ENCODE assay signal across 25 cellular contexts in the genomic region with DNA sequence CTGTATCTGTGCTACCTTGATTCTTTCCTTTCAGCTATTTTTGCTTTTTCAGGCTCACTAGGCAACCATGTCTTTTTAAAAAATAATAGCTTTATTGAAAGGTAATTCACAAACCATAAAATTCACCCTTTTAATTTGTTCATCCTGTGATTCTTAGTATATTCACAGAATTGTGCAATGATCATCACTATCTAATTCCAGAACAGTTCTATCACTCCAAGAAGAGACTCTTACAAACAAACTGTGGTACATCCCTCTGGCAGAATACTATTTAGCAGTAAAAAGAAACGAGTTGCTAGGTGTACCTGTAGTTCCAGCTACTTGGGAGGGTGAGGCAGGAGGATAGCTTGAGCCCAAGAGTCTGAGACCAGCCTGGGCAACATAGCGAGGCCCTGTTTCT. TPM values are rescaled to one million over a fixed set of nuclear protein-coding genes. Genes with fewer than 3 reads are reported as not detected.
A peak's percentile ranks its signal among the peaks of the same experiment; 100 is the strongest.
DNase-seq lines count a peak whose midpoint lies in the region; ATAC-seq, FAIRE-seq and TF ChIP-seq lines count a peak whose summit lies in the region.
"Had no signal": no experiment of that assay in that cellular context is flagged by ENCODE, and none has a peak within 500 bp of the region (broad histone marks: within the 10 kb centered on the region; RNA-seq: fewer than 3 reads in every experiment).

No MANE protein-coding gene starts in this region.

- 0 out of 2 replicates have a peak, but pooled peaks cover 6% of the 10 kb centered on the region for H3F3A ChIP-seq in GM23248 (ENCODE audit: insufficient read depth)

- H3K9me1 ChIP-seq in endothelial cell of umbilical vein (replicated peaks; ENCODE audit: control insufficient read depth, extremely low read depth, insufficient read depth, low read length) = peaks cover 3% of the 10 kb centered on the region

- POLR2A ChIA-PET in endothelial cell of umbilical vein (lab: Charles Lee) = no interaction called here

- H3K4me3 ChIP-seq in CD4-positive, CD25-positive, alpha-beta regulatory T cell (ENCODE audit: low read depth, low read length) = no peak overlapping the region
- H3K4me3 ChIP-seq in GM23248 = no peak overlapping the region
- no peak overlapping the region for H3K4me3 ChIP-seq in adipocyte (ENCODE audit: low read length)
- no peak overlapping the region for H3K4me3 ChIP-seq in endothelial cell of umbilical vein (replicated peaks in 1 of 3; ENCODE audit: insufficient read depth in 1 of 3, low read depth in 1 of 3, low read length in 3 of 3)
- no peak overlapping the region for H3K4me3 ChIP-seq in aorta (ENCODE audit: low read length in 2 of 2)
- H3K4me3 ChIP-seq in left lung = no peak overlapping the region
- H3K4me3 ChIP-seq: SK-N-MC had no signal

- in situ Hi-C loops in GM23248 (cut with MboI) = no loop called here

- peaks cover 4% of the 10 kb centered on the region; the same call in 1 of the 2 replicates for H4K20me1 ChIP-seq in GM23248 (ENCODE audit: insufficient read depth)
- H4K20me1 ChIP-seq in endothelial cell of umbilical vein (replicated peaks; ENCODE audit: control insufficient read depth, extremely low read depth, insufficient read depth, low read length) = peaks cover 2% of the 10 kb centered on the region

- H3K36me3 ChIP-seq in CD4-positive, CD25-positive, alpha-beta regulatory T cell (ENCODE audit: control insufficient read depth, insufficient read depth, low read length) = peaks cover 3% of the 10 kb centered on the region
- H3K36me3 ChIP-seq in GM23248 (ENCODE audit: low read depth) (no peaks in the 10 kb centered on the region), adipocyte (ENCODE audit: control insufficient read depth, insufficient read depth, low read length, severe bottlenecking) (no peaks in the 10 kb centered on the region), endothelial cell of umbilical vein (ENCODE audit: control insufficient read depth in 2 of 2, extremely low read depth in 1 of 2, insufficient read depth in 2 of 2, low read length in 2 of 2) (no peaks in the 10 kb centered on the region), aorta (ENCODE audit: control insufficient read depth in 1 of 2, insufficient read depth in 2 of 2, low read length in 1 of 2) (no peaks in the 10 kb centered on the region), left lung (no peaks in the 10 kb centered on the region)

- CTCF ChIA-PET in endothelial cell of umbilical vein (lab: Charles Lee) = interaction anchor here (1.2 to 1.4 kb wide), 2 partner anchors 14 to 27 kb away, joined by 3 to 4 read pairs; no protein-coding TSS in a partner anchor

- H3K4me1 ChIP-seq in CD4-positive, CD25-positive, alpha-beta regulatory T cell (ENCODE audit: control insufficient read depth, insufficient read depth, low read length, poor library complexity, severe bottlenecking) = peaks cover 65% of the 10 kb centered on the region
- H3K4me1 ChIP-seq in GM23248 (ENCODE audit: insufficient read depth) (peaks cover 12% of the 10 kb centered on the region), adipocyte (ENCODE audit: control insufficient read depth, insufficient read depth, low read length) (peaks cover 11% of the 10 kb centered on the region), endothelial cell of umbilical vein (ENCODE audit: control insufficient read depth, extremely low read depth, insufficient read depth, low read length) (no peaks in the 10 kb centered on the region), aorta (ENCODE audit: control insufficient read depth in 1 of 2, insufficient read depth in 2 of 2, low read length in 2 of 2) (no peaks in the 10 kb centered on the region), left lung (peaks cover 0 to 15% of the 10 kb centered on the region in 2 donors)
- H3K4me1 ChIP-seq: Caco-2 had no signal

- WGBS in GM23248 (ENCODE audit: low coverage in 1 of 2, low lambda C conversion rate in 2 of 2, missing lambda C conversion rate in 2 of 2), 2 experiments = 85 to 90% methylated on average over 2 of the region's 2 CpGs
- WGBS in aorta, 2 donors = 88 to 93% methylated on average over 2 of the region's 2 CpGs

- peaks cover 65 to 100% (median 92%) of the 10 kb centered on the region in 4 donors for H3K4me1 Mint-ChIP-seq in CD4-positive, CD25-positive, alpha-beta regulatory T cell

- no peak for TF ChIP-seq POLR2A in endothelial cell of umbilical vein (IDR thresholded peaks at IDR 0.05; ENCODE audit: low read depth, low read length)

- H3K9me3 ChIP-seq in CD4-positive, CD25-positive, alpha-beta regulatory T cell (ENCODE audit: control insufficient read depth in 2 of 2, low read length in 2 of 2) = no peaks in the 10 kb centered on the region
- no peaks in the 10 kb centered on the region for H3K9me3 ChIP-seq in GM23248 (ENCODE audit: low read depth)
- no peaks in the 10 kb centered on the region for H3K9me3 ChIP-seq in adipocyte (ENCODE audit: control insufficient read depth, low read length)
- H3K9me3 ChIP-seq in endothelial cell of umbilical vein (replicated peaks; ENCODE audit: control insufficient read depth, insufficient read depth, low read length) = no peaks in the 10 kb centered on the region
- H3K9me3 ChIP-seq in aorta (ENCODE audit: control insufficient read depth, low read length) = peaks cover 1% of the 10 kb centered on the region
- no peaks in the 10 kb centered on the region for H3K9me3 ChIP-seq in left lung
- H3K9me3 ChIP-seq: Caco-2 had no signal

- H3K27me3 ChIP-seq in CD4-positive, CD25-positive, alpha-beta regulatory T cell (ENCODE audit: control insufficient read depth, insufficient read depth, low read length) = no peaks in the 10 kb centered on the region
- H3K27me3 ChIP-seq in GM23248 (replicated peaks; ENCODE audit: insufficient read depth) = no peaks in the 10 kb centered on the region
- no peaks in the 10 kb centered on the region for H3K27me3 ChIP-seq in adipocyte (replicated peaks; ENCODE audit: control insufficient read depth, insufficient read depth, low read length)
- H3K27me3 ChIP-seq in endothelial cell of umbilical vein (ENCODE audit: control insufficient read depth in 2 of 2, insufficient read depth in 2 of 2, low read length in 2 of 2) = no peaks in the 10 kb centered on the region
- H3K27me3 ChIP-seq in aorta (ENCODE audit: control insufficient read depth in 1 of 2, insufficient read depth in 2 of 2, low read length in 1 of 2) = no peaks in the 10 kb centered on the region
- no peaks in the 10 kb centered on the region for H3K27me3 ChIP-seq in left lung

- H3K4me3 Mint-ChIP-seq in CD4-positive, CD25-positive, alpha-beta regulatory T cell = peak overlapping the region in 2 of 4 donors; percentile 6 to 32

- ATAC-seq in CD4-positive, CD25-positive, alpha-beta regulatory T cell (ENCODE audit: low read depth in 2 of 2) = no peak
- no peak for ATAC-seq in aorta (ENCODE audit: low FRiP score)
- ATAC-seq in left lung = no peak

- H3K79me2 ChIP-seq in GM23248 (ENCODE audit: insufficient read depth) = peaks cover 62% of the 10 kb centered on the region
- H3K79me2 ChIP-seq in endothelial cell of umbilical vein (ENCODE audit: control insufficient read depth, insufficient read depth, low read length) = peaks cover 1% of the 10 kb centered on the region

- no TSS peak for BruUV-seq in endothelial cell of umbilical vein (replicated peaks; lab: Mats Ljungman, UMichigan)

- dilution Hi-C loops in endothelial cell of umbilical vein (cut with MboI; ENCODE audit: extremely low pct_ligation_motif_present, low sequenced_read_pairs) = no loop called here

- TF ChIP-seq CTCF in endothelial cell of umbilical vein (IDR thresholded peaks at IDR 0.05; ENCODE audit: extremely low read depth in 1 of 2, insufficient read depth in 1 of 2, low read depth in 1 of 2, low read length in 2 of 2) (no peak), left lung (IDR thresholded peaks at IDR 0.05) (no peak)

- H3K4me2 ChIP-seq in GM23248 (ENCODE audit: unreplicated experiment) (no peak overlapping the region), endothelial cell of umbilical vein (ENCODE audit: insufficient read depth, low read length) (no peak overlapping the region)

- peak overlapping the region; percentile 53 to 79 (median 63) for H3K27ac Mint-ChIP-seq in CD4-positive, CD25-positive, alpha-beta regulatory T cell

- intact Hi-C loops in endothelial cell of umbilical vein (cut with micrococcal nuclease) = no loop called here
- intact Hi-C loops in aorta (cut with DNase I) = no loop called here
- intact Hi-C loops in left lung (cut with DNase I) = no loop called here

- H3K9me2 ChIP-seq in GM23248 (ENCODE audit: insufficient read depth) = no peaks in the 10 kb centered on the region

- H2AFZ ChIP-seq in GM23248 (no peak overlapping the region), endothelial cell of umbilical vein (ENCODE audit: low read depth, low read length) (no peak overlapping the region)

- peak; percentile 26 for FAIRE-seq in endothelial cell of umbilical vein (lab: Jason Lieb, UNC)
- FAIRE-seq: A204.1, G401.6, GM12892 had no signal

- peaks cover 27% of the 10 kb centered on the region for H3K36me3 Mint-ChIP-seq in CD4-positive, CD25-positive, alpha-beta regulatory T cell

- no peak overlapping the region for H3K27ac ChIP-seq in CD4-positive, CD25-positive, alpha-beta regulatory T cell (ENCODE audit: insufficient read depth, low read length, poor library complexity, severe bottlenecking)
- H3K27ac ChIP-seq in GM23248 (no peak overlapping the region), endothelial cell of umbilical vein (ENCODE audit: insufficient read depth, low read depth, low read length) (no peak overlapping the region), aorta (ENCODE audit: low read depth in 1 of 2, low read length in 2 of 2) (no peak overlapping the region), left lung (no peak overlapping the region)
- H3K27ac ChIP-seq: C4-2B, RWPE1, SK-N-MC had no signal

- no peaks in the 10 kb centered on the region for H3K27me3 Mint-ChIP-seq in CD4-positive, CD25-positive, alpha-beta regulatory T cell

- peaks cover 0 to 4% (median 0%) of the 10 kb centered on the region in 7 donors for H3K9me3 Mint-ChIP-seq in CD4-positive, CD25-positive, alpha-beta regulatory T cell

- H3K9ac ChIP-seq in GM23248 (no peak overlapping the region), adipocyte (ENCODE audit: low read length) (no peak overlapping the region), endothelial cell of umbilical vein (replicated peaks; ENCODE audit: extremely low read depth, insufficient read depth, low read length) (no peak overlapping the region)

- DNase-seq in CD4-positive, CD25-positive, alpha-beta regulatory T cell = no peak
- DNase-seq in GM23248 (peak; percentile 24), adipocyte (ENCODE audit: low read depth) (peak; percentile 8), endothelial cell of umbilical vein (ENCODE audit: low read depth, low spot score) (no peak), NCI-H2081 treated with DMSO at 0.1 percent for 48 hours (lab: John Stamatoyannopoulos, UW) (no peak), aorta (no peak), left lung (no peak), activated gamma-delta T cell (lab: John Stamatoyannopoulos, UW) (no peak)
- DNase-seq: Caco-2; GOT3; MM.1S; NCI-H1048; NCI-H1417 treated with DMSO at 0.1 percent for 48 hours; NCI-H187; NCI-H2227 treated with DMSO at 0.1 percent for 48 hours; NCI-H510A treated with DMSO at 0.1 percent for 48 hours; NCI-H774; NK-92 treated with Interleukin-12 subunit alpha and Interleukin-12 subunit beta, amount 100 ng/mL, for 24 hours; SHP77 treated with DMSO at 0.1 percent for 48 hours had no signal

RNA-seq across cellular contexts. Expression of a gene that starts 14.8 kb away (rescaled TPM):
- 27.5 TPM for total RNA-seq in CD4-positive, CD25-positive, alpha-beta regulatory T cell
- 10 to 100 TPM; 60.7 to 73.4 (median 66.5) TPM for polyA plus RNA-seq in CD4-positive, CD25-positive, alpha-beta regulatory T cell
- total RNA-seq in GM23248 (2014; rRNA removed; shearing (Covaris generic)) = 38.4 and 41.4 TPM in 2 replicates
- polyA plus RNA-seq in GM23248 (2016; fragmentation: Nextera tagmentation; extraction: Ambion mirVana) = 23.4 and 25.4 TPM in 2 replicates
- 14.5 and 19.4 TPM in 2 replicates for total RNA-seq in endothelial cell of umbilical vein
- polyA plus RNA-seq in endothelial cell of umbilical vein = 8.3 and 10.5 TPM in 2 replicates
- polyA plus RNA-seq in endothelial cell of umbilical vein (2011; cell fraction: cytosol; rRNA removed) = 11.0 and 11.2 TPM in 2 replicates
- polyA plus RNA-seq in endothelial cell of umbilical vein (2011; cell fraction: nucleus; rRNA removed) = 4.3 and 5.8 TPM in 2 replicates
- polyA plus RNA-seq in endothelial cell of umbilical vein (2012) = 15.8 and 19.0 TPM in 2 replicates
- polyA minus RNA-seq in endothelial cell of umbilical vein = 14.0 and 17.8 TPM in 2 replicates
- polyA minus RNA-seq in endothelial cell of umbilical vein (2011; cell fraction: cytosol; rRNA and poly(A)+ RNA removed) = 9.6 TPM
- polyA minus RNA-seq in endothelial cell of umbilical vein (2011; cell fraction: nucleus; rRNA and poly(A)+ RNA removed) = 5.6 and 5.9 TPM in 2 replicates
- 10 to 100 TPM; 31.2 to 42.5 TPM for total RNA-seq in aorta
- polyA plus RNA-seq in aorta = 10 to 100 TPM; 26.6 to 47.1 TPM
- 10 to 100 TPM; 33.4 to 35.9 TPM for total RNA-seq in left lung

Comparison
In these comparisons a context has a peak if more than half of its experiments do, and no peak if none do; other contexts are left out.
1. DNase-seq: peak in GM23248 (single experiment) and adipocyte (single experiment); none in CD4-positive, CD25-positive, alpha-beta regulatory T cell (0 of 3), endothelial cell of umbilical vein (single experiment), NCI-H2081 treated with DMSO at 0.1 percent for 48 hours (single experiment), aorta (0 of 2), left lung (0 of 2) and activated gamma-delta T cell (single experiment).